In the genomic region with DNA sequence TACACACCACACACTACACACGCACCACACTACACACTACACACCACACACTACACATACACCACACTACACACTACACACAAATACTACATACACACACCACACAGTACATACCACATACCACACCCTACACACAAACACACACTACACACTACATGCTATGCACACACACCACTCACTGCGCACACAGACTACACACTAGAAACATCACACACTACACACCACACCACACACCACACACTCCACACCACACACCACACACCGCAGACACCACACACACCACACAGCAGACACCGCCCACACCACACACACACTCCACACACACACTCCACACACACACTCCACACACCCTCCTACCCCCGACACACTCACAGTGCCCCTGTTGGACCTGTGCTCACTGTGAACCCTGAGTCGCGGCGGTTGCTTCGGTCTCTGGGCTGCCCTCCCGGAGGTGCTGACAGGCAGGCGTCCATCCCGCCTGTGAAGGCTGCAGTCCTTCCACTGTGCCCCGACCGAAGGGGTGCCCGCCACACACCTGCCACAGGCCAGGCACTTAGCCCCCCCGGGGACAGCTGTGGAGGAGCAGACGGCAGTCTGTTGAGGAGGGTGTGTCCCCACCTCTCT, we compare ENCODE assay signal across 1 cellular context.
TF ChIP-seq lines count a peak whose summit lies in the region.

No MANE protein-coding gene starts in this region.

TF ChIP-seq in WTC11, 78 proteins besides CTCF, POLR2A, EP300 and RAD21:
- TF ChIP-seq, protein P1, sequence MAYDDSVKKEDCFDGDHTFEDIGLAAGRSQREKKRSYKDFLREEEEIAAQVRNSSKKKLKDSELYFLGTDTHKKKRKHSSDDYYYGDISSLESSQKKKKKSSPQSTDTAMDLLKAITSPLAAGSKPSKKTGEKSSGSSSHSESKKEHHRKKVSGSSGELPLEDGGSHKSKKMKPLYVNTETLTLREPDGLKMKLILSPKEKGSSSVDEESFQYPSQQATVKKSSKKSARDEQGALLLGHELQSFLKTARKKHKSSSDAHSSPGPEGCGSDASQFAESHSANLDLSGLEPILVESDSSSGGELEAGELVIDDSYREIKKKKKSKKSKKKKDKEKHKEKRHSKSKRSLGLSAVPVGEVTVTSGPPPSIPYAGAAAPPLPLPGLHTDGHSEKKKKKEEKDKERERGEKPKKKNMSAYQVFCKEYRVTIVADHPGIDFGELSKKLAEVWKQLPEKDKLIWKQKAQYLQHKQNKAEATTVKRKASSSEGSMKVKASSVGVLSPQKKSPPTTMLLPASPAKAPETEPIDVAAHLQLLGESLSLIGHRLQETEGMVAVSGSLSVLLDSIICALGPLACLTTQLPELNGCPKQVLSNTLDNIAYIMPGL (CRISPR knock-in tag; IDR thresholded peaks at IDR 0.05): no peak
- TF ChIP-seq, protein P2, sequence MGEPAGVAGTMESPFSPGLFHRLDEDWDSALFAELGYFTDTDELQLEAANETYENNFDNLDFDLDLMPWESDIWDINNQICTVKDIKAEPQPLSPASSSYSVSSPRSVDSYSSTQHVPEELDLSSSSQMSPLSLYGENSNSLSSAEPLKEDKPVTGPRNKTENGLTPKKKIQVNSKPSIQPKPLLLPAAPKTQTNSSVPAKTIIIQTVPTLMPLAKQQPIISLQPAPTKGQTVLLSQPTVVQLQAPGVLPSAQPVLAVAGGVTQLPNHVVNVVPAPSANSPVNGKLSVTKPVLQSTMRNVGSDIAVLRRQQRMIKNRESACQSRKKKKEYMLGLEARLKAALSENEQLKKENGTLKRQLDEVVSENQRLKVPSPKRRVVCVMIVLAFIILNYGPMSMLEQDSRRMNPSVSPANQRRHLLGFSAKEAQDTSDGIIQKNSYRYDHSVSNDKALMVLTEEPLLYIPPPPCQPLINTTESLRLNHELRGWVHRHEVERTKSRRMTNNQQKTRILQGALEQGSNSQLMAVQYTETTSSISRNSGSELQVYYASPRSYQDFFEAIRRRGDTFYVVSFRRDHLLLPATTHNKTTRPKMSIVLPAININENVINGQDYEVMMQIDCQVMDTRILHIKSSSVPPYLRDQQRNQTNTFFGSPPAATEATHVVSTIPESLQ (CRISPR knock-in tag; IDR thresholded peaks at IDR 0.05): no peak
- TF ChIP-seq ZNF416 (CRISPR knock-in tag; IDR thresholded peaks at IDR 0.05): no peak
- TF ChIP-seq NFE2L1 (CRISPR knock-in tag; IDR thresholded peaks at IDR 0.05): no peak
- TF ChIP-seq, protein P3, sequence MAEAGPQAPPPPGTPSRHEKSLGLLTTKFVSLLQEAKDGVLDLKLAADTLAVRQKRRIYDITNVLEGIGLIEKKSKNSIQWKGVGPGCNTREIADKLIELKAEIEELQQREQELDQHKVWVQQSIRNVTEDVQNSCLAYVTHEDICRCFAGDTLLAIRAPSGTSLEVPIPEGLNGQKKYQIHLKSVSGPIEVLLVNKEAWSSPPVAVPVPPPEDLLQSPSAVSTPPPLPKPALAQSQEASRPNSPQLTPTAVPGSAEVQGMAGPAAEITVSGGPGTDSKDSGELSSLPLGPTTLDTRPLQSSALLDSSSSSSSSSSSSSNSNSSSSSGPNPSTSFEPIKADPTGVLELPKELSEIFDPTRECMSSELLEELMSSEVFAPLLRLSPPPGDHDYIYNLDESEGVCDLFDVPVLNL (CRISPR knock-in tag; IDR thresholded peaks at IDR 0.05; ENCODE audit: borderline replicate concordance, low read depth): no peak
- TF ChIP-seq SMAD4 (CRISPR knock-in tag; IDR thresholded peaks at IDR 0.05): no peak
- no peak for TF ChIP-seq SMAD3 (CRISPR knock-in tag; IDR thresholded peaks at IDR 0.05; ENCODE audit: borderline replicate concordance)
- no peak for TF ChIP-seq JUN (CRISPR knock-in tag; IDR thresholded peaks at IDR 0.05)
- TF ChIP-seq, protein P4, sequence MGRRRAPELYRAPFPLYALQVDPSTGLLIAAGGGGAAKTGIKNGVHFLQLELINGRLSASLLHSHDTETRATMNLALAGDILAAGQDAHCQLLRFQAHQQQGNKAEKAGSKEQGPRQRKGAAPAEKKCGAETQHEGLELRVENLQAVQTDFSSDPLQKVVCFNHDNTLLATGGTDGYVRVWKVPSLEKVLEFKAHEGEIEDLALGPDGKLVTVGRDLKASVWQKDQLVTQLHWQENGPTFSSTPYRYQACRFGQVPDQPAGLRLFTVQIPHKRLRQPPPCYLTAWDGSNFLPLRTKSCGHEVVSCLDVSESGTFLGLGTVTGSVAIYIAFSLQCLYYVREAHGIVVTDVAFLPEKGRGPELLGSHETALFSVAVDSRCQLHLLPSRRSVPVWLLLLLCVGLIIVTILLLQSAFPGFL (CRISPR knock-in tag; IDR thresholded peaks at IDR 0.05; ENCODE audit: borderline replicate concordance): no peak
- TF ChIP-seq, protein P5, sequence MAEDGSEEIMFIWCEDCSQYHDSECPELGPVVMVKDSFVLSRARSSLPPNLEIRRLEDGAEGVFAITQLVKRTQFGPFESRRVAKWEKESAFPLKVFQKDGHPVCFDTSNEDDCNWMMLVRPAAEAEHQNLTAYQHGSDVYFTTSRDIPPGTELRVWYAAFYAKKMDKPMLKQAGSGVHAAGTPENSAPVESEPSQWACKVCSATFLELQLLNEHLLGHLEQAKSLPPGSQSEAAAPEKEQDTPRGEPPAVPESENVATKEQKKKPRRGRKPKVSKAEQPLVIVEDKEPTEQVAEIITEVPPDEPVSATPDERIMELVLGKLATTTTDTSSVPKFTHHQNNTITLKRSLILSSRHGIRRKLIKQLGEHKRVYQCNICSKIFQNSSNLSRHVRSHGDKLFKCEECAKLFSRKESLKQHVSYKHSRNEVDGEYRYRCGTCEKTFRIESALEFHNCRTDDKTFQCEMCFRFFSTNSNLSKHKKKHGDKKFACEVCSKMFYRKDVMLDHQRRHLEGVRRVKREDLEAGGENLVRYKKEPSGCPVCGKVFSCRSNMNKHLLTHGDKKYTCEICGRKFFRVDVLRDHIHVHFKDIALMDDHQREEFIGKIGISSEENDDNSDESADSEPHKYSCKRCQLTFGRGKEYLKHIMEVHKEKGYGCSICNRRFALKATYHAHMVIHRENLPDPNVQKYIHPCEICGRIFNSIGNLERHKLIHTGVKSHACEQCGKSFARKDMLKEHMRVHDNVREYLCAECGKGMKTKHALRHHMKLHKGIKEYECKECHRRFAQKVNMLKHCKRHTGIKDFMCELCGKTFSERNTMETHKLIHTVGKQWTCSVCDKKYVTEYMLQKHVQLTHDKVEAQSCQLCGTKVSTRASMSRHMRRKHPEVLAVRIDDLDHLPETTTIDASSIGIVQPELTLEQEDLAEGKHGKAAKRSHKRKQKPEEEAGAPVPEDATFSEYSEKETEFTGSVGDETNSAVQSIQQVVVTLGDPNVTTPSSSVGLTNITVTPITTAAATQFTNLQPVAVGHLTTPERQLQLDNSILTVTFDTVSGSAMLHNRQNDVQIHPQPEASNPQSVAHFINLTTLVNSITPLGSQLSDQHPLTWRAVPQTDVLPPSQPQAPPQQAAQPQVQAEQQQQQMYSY (CRISPR knock-in tag; IDR thresholded peaks at IDR 0.05): no peak
- TF ChIP-seq CBFB (CRISPR knock-in tag; IDR thresholded peaks at IDR 0.05; ENCODE audit: low read depth): no peak
- TF ChIP-seq ELF4 (CRISPR knock-in tag; IDR thresholded peaks at IDR 0.05; ENCODE audit: low read depth): no peak
- no peak for TF ChIP-seq OVOL2 (CRISPR knock-in tag; IDR thresholded peaks at IDR 0.05; ENCODE audit: borderline replicate concordance)
- TF ChIP-seq, protein P6, sequence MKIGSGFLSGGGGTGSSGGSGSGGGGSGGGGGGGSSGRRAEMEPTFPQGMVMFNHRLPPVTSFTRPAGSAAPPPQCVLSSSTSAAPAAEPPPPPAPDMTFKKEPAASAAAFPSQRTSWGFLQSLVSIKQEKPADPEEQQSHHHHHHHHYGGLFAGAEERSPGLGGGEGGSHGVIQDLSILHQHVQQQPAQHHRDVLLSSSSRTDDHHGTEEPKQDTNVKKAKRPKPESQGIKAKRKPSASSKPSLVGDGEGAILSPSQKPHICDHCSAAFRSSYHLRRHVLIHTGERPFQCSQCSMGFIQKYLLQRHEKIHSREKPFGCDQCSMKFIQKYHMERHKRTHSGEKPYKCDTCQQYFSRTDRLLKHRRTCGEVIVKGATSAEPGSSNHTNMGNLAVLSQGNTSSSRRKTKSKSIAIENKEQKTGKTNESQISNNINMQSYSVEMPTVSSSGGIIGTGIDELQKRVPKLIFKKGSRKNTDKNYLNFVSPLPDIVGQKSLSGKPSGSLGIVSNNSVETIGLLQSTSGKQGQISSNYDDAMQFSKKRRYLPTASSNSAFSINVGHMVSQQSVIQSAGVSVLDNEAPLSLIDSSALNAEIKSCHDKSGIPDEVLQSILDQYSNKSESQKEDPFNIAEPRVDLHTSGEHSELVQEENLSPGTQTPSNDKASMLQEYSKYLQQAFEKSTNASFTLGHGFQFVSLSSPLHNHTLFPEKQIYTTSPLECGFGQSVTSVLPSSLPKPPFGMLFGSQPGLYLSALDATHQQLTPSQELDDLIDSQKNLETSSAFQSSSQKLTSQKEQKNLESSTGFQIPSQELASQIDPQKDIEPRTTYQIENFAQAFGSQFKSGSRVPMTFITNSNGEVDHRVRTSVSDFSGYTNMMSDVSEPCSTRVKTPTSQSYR (CRISPR knock-in tag; IDR thresholded peaks at IDR 0.05): no peak
- TF ChIP-seq GRHL2 (CRISPR knock-in tag; IDR thresholded peaks at IDR 0.05; ENCODE audit: insufficient replicate concordance, severe bottlenecking): no peak
- TF ChIP-seq MXD4 (CRISPR knock-in tag; IDR thresholded peaks at IDR 0.05; ENCODE audit: borderline replicate concordance): no peak
- no peak for TF ChIP-seq KAT7 (CRISPR knock-in tag; IDR thresholded peaks at IDR 0.05; ENCODE audit: borderline replicate concordance)
- no peak for TF ChIP-seq FOXK1 (CRISPR knock-in tag; IDR thresholded peaks at IDR 0.05)
TF ChIP-seq in WTC11: peak in this region for 0.
